9 cellular contexts compared by ENCODE assay signal in the genomic region with DNA sequence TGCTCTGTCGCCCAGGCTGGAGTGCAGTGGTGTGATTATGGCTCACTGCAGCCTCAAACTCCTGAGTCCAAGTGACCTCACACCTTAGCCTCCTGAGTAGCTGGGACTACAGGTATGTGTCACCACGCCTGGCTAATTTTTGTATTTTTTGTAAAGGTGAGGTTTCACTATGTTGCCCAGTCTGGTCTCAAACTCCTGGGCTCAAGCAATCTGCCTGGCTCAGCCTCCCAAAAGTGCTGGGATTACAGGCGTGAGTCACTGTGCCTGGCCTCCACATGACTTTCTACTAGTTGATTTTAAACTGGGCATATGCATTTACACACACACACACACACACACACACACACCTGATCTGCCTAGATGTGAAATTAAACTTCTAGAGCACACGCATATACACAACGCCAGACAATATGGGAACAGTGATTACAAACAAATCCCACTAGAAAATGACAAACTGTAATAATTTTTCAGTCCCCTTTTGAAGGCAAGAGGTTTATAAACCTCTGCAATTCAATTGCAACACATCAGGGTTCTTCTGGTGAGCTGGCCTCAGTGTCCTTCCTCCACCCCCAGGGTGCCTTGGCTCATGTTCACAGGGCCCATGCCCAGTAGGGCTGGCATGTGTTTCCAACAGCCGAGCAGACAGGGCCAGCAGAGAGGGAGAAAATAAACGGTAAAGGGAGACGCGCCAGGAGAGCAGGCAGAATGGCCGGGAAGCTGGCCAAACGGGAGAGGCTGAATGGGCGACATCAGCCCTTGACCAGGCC. TPM values are rescaled to one million over a fixed set of nuclear protein-coding genes. Genes with fewer than 3 reads are reported as not detected.
DNase-seq lines count a peak whose midpoint lies in the region; FAIRE-seq and TF ChIP-seq lines count a peak whose summit lies in the region.
"Had no signal": no experiment of that assay in that cellular context is flagged by ENCODE, and none has a peak within 500 bp of the region (broad histone marks: within the 10 kb centered on the region; RNA-seq: fewer than 3 reads in every experiment).

No MANE protein-coding gene starts in this region.

- no peak overlapping the region for H3K4me3 ChIP-seq in kidney (ENCODE audit: low read length in 2 of 2)
- H3K4me3 ChIP-seq: SK-N-MC had no signal

- H3K27ac Mint-ChIP-seq in brain = peak overlapping the region; percentile 30 to 89 (median 70)

- H3K36me3 Mint-ChIP-seq in brain = no peaks in the 10 kb centered on the region

- DNase-seq in HPDE6-E6E7 (ENCODE audit: extremely low spot score) (peak; percentile 51), kidney (peak; percentile 85), stromal cell of bone marrow (ENCODE audit: low read depth) (peak; percentile 40), CD1c-positive myeloid dendritic cell (ENCODE audit: extremely low spot score) (no peak), NCI-H1930 (lab: John Stamatoyannopoulos, UW) (no peak), T-helper 2 cell (no peak)
- DNase-seq in activated CD4-positive, CD25-positive, alpha-beta regulatory T cell (lab: John Stamatoyannopoulos, UW) = no peak

- no peaks in the 10 kb centered on the region for H3K9me3 ChIP-seq in kidney (ENCODE audit: control insufficient read depth in 1 of 2, low read length in 2 of 2)

- H3K9ac ChIP-seq in kidney (ENCODE audit: low read length in 2 of 2) = peak overlapping the region in 1 of 2 donors; percentile 30

- peak overlapping the region; percentile 86 to 89 for H3K27ac ChIP-seq in kidney (ENCODE audit: low read depth in 2 of 2, low read length in 2 of 2)
- H3K27ac ChIP-seq: SK-N-MC had no signal

- H3K4me1 Mint-ChIP-seq in brain = peaks cover 39% of the 10 kb centered on the region

- TF ChIP-seq CTCF in brain (conservative IDR thresholded peaks at IDR 0.05) (no peak), kidney (IDR thresholded peaks at IDR 0.05; ENCODE audit: borderline replicate concordance, extremely low read depth, insufficient read depth) (no peak)

- H3K4me1 ChIP-seq in kidney (ENCODE audit: control insufficient read depth in 1 of 2, insufficient read depth in 1 of 2, low read depth in 1 of 2, low read length in 2 of 2) = peaks cover 2 to 7% of the 10 kb centered on the region in 2 donors

- H3K9me3 Mint-ChIP-seq in brain = no peaks in the 10 kb centered on the region

- H3K4me3 Mint-ChIP-seq in brain = peak overlapping the region in 2 of 5 experiments; percentile 6 to 22

- intact Hi-C loops in kidney (cut with DNase I) = no loop called here

- no peak for FAIRE-seq in kidney (lab: Jason Lieb, UNC)

- no peaks in the 10 kb centered on the region for H3K36me3 ChIP-seq in kidney (ENCODE audit: control insufficient read depth in 1 of 2, insufficient read depth in 2 of 2, low read length in 2 of 2)

- no peaks in the 10 kb centered on the region for H3K27me3 Mint-ChIP-seq in brain

RNA-seq across cellular contexts. Expression of a gene that starts 31.2 kb away (rescaled TPM):
- polyA plus RNA-seq in brain (ENCODE audit: insufficient read depth, low read depth, low replicate concordance) (0.51 TPM), kidney (ENCODE audit: insufficient read depth, low read depth, low replicate concordance) (9.2 TPM)
- total RNA-seq in kidney = 72.0 TPM

RNA-seq across cellular contexts. Expression of a gene that starts 32.2 kb away (rescaled TPM):
- 9.0 TPM for polyA plus RNA-seq in brain (ENCODE audit: insufficient read depth, low read depth, low replicate concordance)
- total RNA-seq in kidney = 10.6 TPM
- 17.1 TPM for polyA plus RNA-seq in kidney (ENCODE audit: insufficient read depth, low read depth, low replicate concordance)

Comparison
In these comparisons a context has a peak if more than half of its experiments do, and no peak if none do; other contexts are left out.
1. DNase-seq: peak in HPDE6-E6E7 (single experiment), kidney (single experiment) and stromal cell of bone marrow (single experiment); none in CD1c-positive myeloid dendritic cell (single experiment), NCI-H1930 (0 of 2), activated CD4-positive, CD25-positive, alpha-beta regulatory T cell (0 of 4) and T-helper 2 cell (0 of 5).